In the genomic region with DNA sequence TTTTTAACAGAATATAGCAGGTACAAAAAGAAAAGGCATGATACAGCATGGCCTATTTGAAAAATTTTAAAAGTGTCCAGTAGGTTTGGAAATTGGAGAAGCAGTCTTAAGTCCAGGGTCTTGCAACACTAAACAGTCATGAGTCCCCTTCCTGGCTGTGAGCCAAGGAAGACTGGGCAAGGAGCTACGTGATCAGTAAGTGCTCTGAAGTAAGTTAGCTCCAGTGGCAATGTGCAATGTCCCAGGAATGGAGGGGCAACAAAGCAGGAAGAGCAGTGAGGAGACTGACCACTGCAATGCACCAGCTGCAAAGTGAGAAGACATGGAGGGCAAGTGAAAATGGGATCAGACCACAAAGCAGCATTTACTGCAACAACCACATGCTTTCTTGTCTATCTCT, we compare ENCODE assay signal across 9 cellular contexts.
DNase-seq lines count a peak whose midpoint lies in the region; ATAC-seq and TF ChIP-seq lines count a peak whose summit lies in the region.
"Had no signal": no experiment of that assay in that cellular context is flagged by ENCODE, and none has a peak within 500 bp of the region (broad histone marks: within the 10 kb centered on the region; RNA-seq: fewer than 3 reads in every experiment).

No MANE protein-coding gene starts in this region.

- H3K4me1 ChIP-seq in left lung (peaks cover 0 to 24% of the 10 kb centered on the region in 2 donors), uterus (no peaks in the 10 kb centered on the region), spleen (peaks cover 0 to 12% (median 6%) of the 10 kb centered on the region in 6 donors)

- no peaks in the 10 kb centered on the region for H3K9me3 ChIP-seq in left lung
- no peaks in the 10 kb centered on the region for H3K9me3 ChIP-seq in uterus
- no peaks in the 10 kb centered on the region for H3K9me3 ChIP-seq in spleen

- H3K4me3 ChIP-seq in left lung, result no peak overlapping the region
- no peak overlapping the region for H3K4me3 ChIP-seq in uterus
- no peak overlapping the region for H3K4me3 ChIP-seq in spleen
- H3K4me3 ChIP-seq: SK-N-MC had no signal

- TF ChIP-seq POLR2A in uterus (IDR thresholded peaks at IDR 0.05) (no peak), spleen (IDR thresholded peaks at IDR 0.05) (no peak)

- intact Hi-C loops in Right ventricle myocardium superior (cut with DNase I) (no loop called here), cardiac septum (cut with DNase I) (no loop called here), left lung (cut with DNase I) (no loop called here), uterus (cut with DNase I; ENCODE audit: low total_unique reads) (no loop called here), spleen (cut with DNase I; ENCODE audit: low total_unique reads) (no loop called here)

- H3K27me3 ChIP-seq in left lung (no peaks in the 10 kb centered on the region), uterus (no peaks in the 10 kb centered on the region), spleen (replicated peaks in 1 of 7) (no peaks in the 10 kb centered on the region)

- H3K27ac ChIP-seq in angular gyrus (ENCODE audit: low read depth, low read length) (peak overlapping the region; percentile 67), left lung (peak overlapping the region in 1 of 2 donors; percentile 10), uterus (no peak overlapping the region), spleen (peak overlapping the region in 3 of 8 donors; percentile 29 to 54 (median 54))
- H3K27ac ChIP-seq: SK-N-MC had no signal

- DNase-seq in Right ventricle myocardium superior (peak; percentile 67), cardiac septum (ENCODE audit: low spot score) (no peak), left lung (peak in 1 of 2 donors; percentile 76), uterus (peak; percentile 42 to 56), spleen (no peak)

- ATAC-seq in Right ventricle myocardium superior (ENCODE audit: poor library complexity) (peak; percentile 49), left lung (peak; percentile 66), HG02610 (IDR thresholded peaks at IDR 0.05; ENCODE audit: unreplicated experiment) (no peak), HG03520 (IDR thresholded peaks at IDR 0.05; ENCODE audit: unreplicated experiment) (no peak)

- H3K36me3 ChIP-seq in left lung (peaks cover 0 to 92% of the 10 kb centered on the region in 2 donors), uterus (no peaks in the 10 kb centered on the region), spleen (peaks cover 10 to 100% (median 80%) of the 10 kb centered on the region in 6 donors)

- no peak for TF ChIP-seq CTCF in left lung (IDR thresholded peaks at IDR 0.05)
- TF ChIP-seq CTCF in uterus (IDR thresholded peaks at IDR 0.05), result no peak
- no peak for TF ChIP-seq CTCF in spleen (IDR thresholded peaks at IDR 0.05 in 8 of 11, conservative IDR thresholded peaks at IDR 0.05 in 3 of 11)

- WGBS in spleen, 5 donors, result 6 to 38% (median 15%) methylated on average over 1 of the region's 1 CpG

Comparison
In these comparisons a context has a peak if more than half of its experiments do, and no peak if none do; other contexts are left out.
1. DNase-seq: peak in Right ventricle myocardium superior (single experiment) and uterus (2 of 2); none in cardiac septum (single experiment) and spleen (single experiment).
2. ATAC-seq: peak in Right ventricle myocardium superior (single experiment) and left lung (single experiment); none in HG02610 (single experiment) and HG03520 (single experiment).